Comparison of ENCODE assay signal across 8 cellular contexts in the genomic region with DNA sequence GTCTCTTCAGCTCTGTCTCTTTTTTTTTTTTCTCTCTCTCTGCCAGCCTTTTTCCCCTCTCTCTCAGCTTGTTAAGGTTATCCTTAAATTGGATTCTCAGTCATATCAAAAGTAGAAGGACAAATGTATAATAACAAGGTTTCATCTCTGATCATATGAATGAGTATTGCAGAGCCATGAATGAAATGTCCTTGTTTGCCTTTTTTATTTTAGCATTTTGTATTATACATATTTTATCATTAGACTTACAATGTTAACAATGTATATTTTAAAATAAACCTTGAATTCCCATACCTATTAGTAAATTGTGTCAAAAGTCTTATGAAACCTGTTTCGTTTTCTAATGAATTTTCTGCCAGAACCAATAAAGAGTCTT. TPM values are rescaled to one million over a fixed set of nuclear protein-coding genes. Genes with fewer than 3 reads are reported as not detected.
DNase-seq lines count a peak whose midpoint lies in the region; ATAC-seq and TF ChIP-seq lines count a peak whose summit lies in the region.

No MANE protein-coding gene starts in this region.

- H3K36me3 Mint-ChIP-seq in progenitor cell of endocrine pancreas (ENCODE audit: insufficient read depth) = no peaks in the 10 kb centered on the region

- H3K9me3 ChIP-seq in ES-I3 (ENCODE audit: control insufficient read depth, insufficient read depth, low read length) (no peaks in the 10 kb centered on the region), RWPE2 (ENCODE audit: severe bottlenecking) (no peaks in the 10 kb centered on the region), esophagus squamous epithelium (no peaks in the 10 kb centered on the region)

- peak overlapping the region; percentile 80 for H3K27ac ChIP-seq in RWPE2 (ENCODE audit: poor library complexity, severe bottlenecking)
- H3K27ac ChIP-seq in esophagus squamous epithelium = peak overlapping the region; percentile 83 to 97 (median 90)

- peak overlapping the region; percentile 44 for H3K4me3 ChIP-seq in RWPE2 (ENCODE audit: severe bottlenecking)
- H3K4me3 ChIP-seq in esophagus squamous epithelium = peak overlapping the region; percentile 40 to 68 (median 62)

- no peak for ATAC-seq in RWPE2 (ENCODE audit: low read depth)
- ATAC-seq in GM18870 (IDR thresholded peaks at IDR 0.05; ENCODE audit: unreplicated experiment) = no peak
- ATAC-seq in GM18907 (IDR thresholded peaks at IDR 0.05; ENCODE audit: unreplicated experiment) = no peak

- no peak for TF ChIP-seq CTCF in RWPE2 (IDR thresholded peaks at IDR 0.05; ENCODE audit: poor library complexity, severe bottlenecking)
- no peak for TF ChIP-seq CTCF in esophagus squamous epithelium (IDR thresholded peaks at IDR 0.05)
- TF ChIP-seq CTCF in progenitor cell of endocrine pancreas (IDR thresholded peaks at IDR 0.05; ENCODE audit: unreplicated experiment) = no peak

- H3K27ac Mint-ChIP-seq in progenitor cell of endocrine pancreas = peak overlapping the region; percentile 99

- no peaks in the 10 kb centered on the region for H3K27me3 Mint-ChIP-seq in progenitor cell of endocrine pancreas

- H3K9ac ChIP-seq in ES-I3 (ENCODE audit: low read depth, low read length) = peak overlapping the region; percentile 37

- intact Hi-C loops in esophagus squamous epithelium (cut with DNase I) = no loop called here

- H3K4me3 Mint-ChIP-seq in progenitor cell of endocrine pancreas (ENCODE audit: low read depth) = peak overlapping the region; percentile 74

- no peak for TF ChIP-seq POLR2A in esophagus squamous epithelium (IDR thresholded peaks at IDR 0.05)

- no peaks in the 10 kb centered on the region for H3K9me3 Mint-ChIP-seq in progenitor cell of endocrine pancreas (ENCODE audit: low read depth)

- no peaks in the 10 kb centered on the region for H3K36me3 ChIP-seq in ES-I3 (ENCODE audit: insufficient read depth, low read length)
- peaks cover 4% of the 10 kb centered on the region for H3K36me3 ChIP-seq in RWPE2 (ENCODE audit: low read depth)
- H3K36me3 ChIP-seq in esophagus squamous epithelium = no peaks in the 10 kb centered on the region

- DNase-seq in RWPE2 (ENCODE audit: low spot score) = no peak
- DNase-seq in esophagus squamous epithelium (lab: John Stamatoyannopoulos, UW) = no peak
- no peak for DNase-seq in progenitor cell of endocrine pancreas (ENCODE audit: low spot score, unreplicated experiment)
- no peak for DNase-seq in GM19240 (ENCODE audit: insufficient read length, low spot score)
- no peak for DNase-seq in COR-L47 (lab: John Stamatoyannopoulos, UW)

- 0 to 7% methylated on average over 1 of the region's 1 CpG for WGBS in esophagus squamous epithelium, 2 donors

- H3K4me1 Mint-ChIP-seq in progenitor cell of endocrine pancreas (ENCODE audit: low read depth) = peaks cover 17% of the 10 kb centered on the region

- H3K27me3 ChIP-seq in RWPE2 (ENCODE audit: insufficient read depth, poor library complexity, severe bottlenecking) (no peaks in the 10 kb centered on the region), esophagus squamous epithelium (no peaks in the 10 kb centered on the region)

- H3K4me1 ChIP-seq in ES-I3 (ENCODE audit: insufficient read depth, low read length) (no peaks in the 10 kb centered on the region; the same call in 1 of the 2 replicates), RWPE2 (ENCODE audit: insufficient read depth, poor library complexity, severe bottlenecking) (peaks cover 38% of the 10 kb centered on the region), esophagus squamous epithelium (peaks cover 0 to 57% (median 9%) of the 10 kb centered on the region in 3 donors)

RNA-seq across cellular contexts. Expression of gene DNAJB4, which starts 0.6 kb away (rescaled TPM):
- 10 to 100 TPM; 11.9 to 27.3 (median 22.5) TPM for total RNA-seq in esophagus squamous epithelium
- total RNA-seq in progenitor cell of endocrine pancreas = 27.2 and 30.1 TPM in 2 replicates

RNA-seq across cellular contexts. Expression of gene FUBP1, which starts 26.5 kb away (rescaled TPM):
- total RNA-seq in esophagus squamous epithelium (100 to 1,000 TPM in 2 of 4 donors, 10 to 100 TPM in 2; 44.6 to 103 (median 77.8) TPM), progenitor cell of endocrine pancreas (259 and 270 TPM in 2 replicates)

RNA-seq across cellular contexts. Expression of gene GIPC2, which starts 40.4 kb away (rescaled TPM):
- 1 to 10 TPM; 2.8 to 4.2 (median 3.7) TPM for total RNA-seq in esophagus squamous epithelium
- total RNA-seq in progenitor cell of endocrine pancreas = 3.0 and 4.2 TPM in 2 replicates
